ENCODE assay signal across 1 cellular context in genomic region chr19:4851551-4852290, GRCh38.
TF ChIP-seq lines count a peak whose summit lies in the region.

No MANE protein-coding gene starts in this region.

TF ChIP-seq in HepG2, 621 proteins besides CTCF, POLR2A, EP300 and RAD21 (continued from another document and continues in another):
- TF ChIP-seq DBP (CRISPR knock-in tag; IDR thresholded peaks at IDR 0.05; ENCODE audit: not compliant biosample characterization), result no peak
- peak; percentile 80 for TF ChIP-seq CREB1 (IDR thresholded peaks at IDR 0.05)
- no peak for TF ChIP-seq CREB1 (CRISPR knock-in tag; IDR thresholded peaks at IDR 0.05)
- TF ChIP-seq ZNF414 (CRISPR knock-in tag; IDR thresholded peaks at IDR 0.05), result 0 out of 2 replicates have a peak, but pooled peaks have one; percentile 29
- TF ChIP-seq HMGXB4 (CRISPR knock-in tag; IDR thresholded peaks at IDR 0.05; ENCODE audit: borderline replicate concordance in 1 of 2, low read depth in 1 of 2), result peak; percentile 57 to 66; a peak in 2 of 4 replicates
- no peak for TF ChIP-seq ZNF180 (CRISPR knock-in tag; IDR thresholded peaks at IDR 0.05; ENCODE audit: borderline replicate concordance, low read depth)
- no peak for TF ChIP-seq ZSCAN30 (CRISPR knock-in tag; IDR thresholded peaks at IDR 0.05)
- TF ChIP-seq ZNF609 (CRISPR knock-in tag; IDR thresholded peaks at IDR 0.05; ENCODE audit: borderline replicate concordance), result no peak
- no peak for TF ChIP-seq SALL2 (CRISPR knock-in tag; IDR thresholded peaks at IDR 0.05)
- no peak for TF ChIP-seq E2F1 (CRISPR knock-in tag; IDR thresholded peaks at IDR 0.05)
- no peak for TF ChIP-seq ZNF205 (CRISPR knock-in tag; IDR thresholded peaks at IDR 0.05)
- peak; percentile 90 for TF ChIP-seq XRCC5 (optimal IDR thresholded peaks at IDR 0.05; ENCODE audit: low read length)
- no peak for TF ChIP-seq ZNF75D (CRISPR knock-in tag; IDR thresholded peaks at IDR 0.05; ENCODE audit: borderline replicate concordance)
- no peak for TF ChIP-seq TCF7 (IDR thresholded peaks at IDR 0.05; ENCODE audit: low read depth)
- TF ChIP-seq HNF4G (IDR thresholded peaks at IDR 0.05; ENCODE audit: borderline replicate concordance, low read depth, low read length), result peak; percentile 78; the same call in 1 of the 2 replicates
- TF ChIP-seq HNF4G (CRISPR knock-in tag; IDR thresholded peaks at IDR 0.05; ENCODE audit: borderline replicate concordance, low read depth), result peak; percentile 62; the same call in 1 of the 2 replicates
- no peak for TF ChIP-seq ASH2L (IDR thresholded peaks at IDR 0.05; ENCODE audit: insufficient read length, low read depth, low read length)
- TF ChIP-seq TP53 (CRISPR knock-in tag; conservative IDR thresholded peaks at IDR 0.05), result no peak
- TF ChIP-seq ZNF687 (CRISPR knock-in tag; IDR thresholded peaks at IDR 0.05), result peak; percentile 83
- peak; percentile 81; the same call in 1 of the 2 replicates for TF ChIP-seq SALL1 (CRISPR knock-in tag; IDR thresholded peaks at IDR 0.05)
- TF ChIP-seq TBL1XR1 (IDR thresholded peaks at IDR 0.05; ENCODE audit: borderline replicate concordance, low read length, partially characterized antibody), result no peak
- TF ChIP-seq ZNF746 (CRISPR knock-in tag; IDR thresholded peaks at IDR 0.05), result peak; percentile 44; the same call in 1 of the 2 replicates
- 0 out of 2 replicates have a peak, but pooled peaks have one; percentile 18 for TF ChIP-seq CEBPG (CRISPR knock-in tag; IDR thresholded peaks at IDR 0.05)
- no peak for TF ChIP-seq AFF4 (CRISPR knock-in tag; IDR thresholded peaks at IDR 0.05)
- no peak for TF ChIP-seq CSRNP2 (CRISPR knock-in tag; conservative IDR thresholded peaks at IDR 0.05; ENCODE audit: low read depth)
- TF ChIP-seq RBFOX2 (IDR thresholded peaks at IDR 0.05; ENCODE audit: low read depth, low read length), result peak; percentile 68
- TF ChIP-seq PREB (CRISPR knock-in tag; IDR thresholded peaks at IDR 0.05), result no peak
- TF ChIP-seq KDM2A (CRISPR knock-in tag; IDR thresholded peaks at IDR 0.05; ENCODE audit: borderline replicate concordance, low read depth), result no peak
- peak; percentile 72 for TF ChIP-seq SMC3 (IDR thresholded peaks at IDR 0.05; ENCODE audit: low read length)
- TF ChIP-seq NFIC (IDR thresholded peaks at IDR 0.05; ENCODE audit: low read length), result no peak
- no peak for TF ChIP-seq ZNF576 (CRISPR knock-in tag; IDR thresholded peaks at IDR 0.05)
- TF ChIP-seq SAFB2 (CRISPR knock-in tag; IDR thresholded peaks at IDR 0.05; ENCODE audit: borderline replicate concordance, low read depth), result 0 out of 2 replicates have a peak, but pooled peaks have one; percentile 32
- TF ChIP-seq ZNF556 (CRISPR knock-in tag; IDR thresholded peaks at IDR 0.05; ENCODE audit: borderline replicate concordance), result no peak
- no peak; the same call in 1 of the 2 replicates for TF ChIP-seq NR2F2 (IDR thresholded peaks at IDR 0.05; ENCODE audit: borderline replicate concordance, low read depth)
- TF ChIP-seq FOXK1 (CRISPR knock-in tag; IDR thresholded peaks at IDR 0.05; ENCODE audit: borderline replicate concordance, low read depth), result no peak
- no peak for TF ChIP-seq MIER2 (CRISPR knock-in tag; IDR thresholded peaks at IDR 0.05)
